ENCODE assay signal across 24 cellular contexts in genomic region chr13:86425127-86425526, GRCh38.
DNase-seq lines count a peak whose midpoint lies in the region; ATAC-seq lines count a peak whose summit lies in the region.
"Had no signal": no experiment of that assay in that cellular context is flagged by ENCODE, and none has a peak within 500 bp of the region (broad histone marks: within the 10 kb centered on the region; RNA-seq: fewer than 3 reads in every experiment).

No MANE protein-coding gene starts in this region.

- ATAC-seq in GM18519 (IDR thresholded peaks at IDR 0.05; ENCODE audit: low FRiP score, unreplicated experiment) = no peak
- ATAC-seq in GM21381 (IDR thresholded peaks at IDR 0.05; ENCODE audit: unreplicated experiment) = no peak
- ATAC-seq in HG03280 (IDR thresholded peaks at IDR 0.05; ENCODE audit: unreplicated experiment) = no peak
- ATAC-seq: GM12878, HCT116, Panc1 had no signal

- DNase-seq in NCI-H1092 treated with DMSO at 0.1 percent for 48 hours (lab: John Stamatoyannopoulos, UW) = peak; percentile 13
- no peak for DNase-seq in NCI-H1092 (lab: John Stamatoyannopoulos, UW)
- peak; percentile 3 for DNase-seq in HCEC 1CT
- DNase-seq in NCI-H69 (lab: John Stamatoyannopoulos, UW) = peak; percentile 60
- DNase-seq in iPS-NIHi7 (ENCODE audit: extremely low spot score) = peak; percentile 11
- DNase-seq: ACHN; CD4-positive, alpha-beta T cell; COR-L47; DMS79; GOT3; IMR-90; NCI-H146; NCI-H2029; NCI-H510A; NCI-H774; NK-92 treated with Interleukin-12 subunit alpha and Interleukin-12 subunit beta, amount 100 ng/mL, for 24 hours; SW 1271; T-helper 2 cell had no signal
